9 cellular contexts compared by ENCODE assay signal in the genomic region with DNA sequence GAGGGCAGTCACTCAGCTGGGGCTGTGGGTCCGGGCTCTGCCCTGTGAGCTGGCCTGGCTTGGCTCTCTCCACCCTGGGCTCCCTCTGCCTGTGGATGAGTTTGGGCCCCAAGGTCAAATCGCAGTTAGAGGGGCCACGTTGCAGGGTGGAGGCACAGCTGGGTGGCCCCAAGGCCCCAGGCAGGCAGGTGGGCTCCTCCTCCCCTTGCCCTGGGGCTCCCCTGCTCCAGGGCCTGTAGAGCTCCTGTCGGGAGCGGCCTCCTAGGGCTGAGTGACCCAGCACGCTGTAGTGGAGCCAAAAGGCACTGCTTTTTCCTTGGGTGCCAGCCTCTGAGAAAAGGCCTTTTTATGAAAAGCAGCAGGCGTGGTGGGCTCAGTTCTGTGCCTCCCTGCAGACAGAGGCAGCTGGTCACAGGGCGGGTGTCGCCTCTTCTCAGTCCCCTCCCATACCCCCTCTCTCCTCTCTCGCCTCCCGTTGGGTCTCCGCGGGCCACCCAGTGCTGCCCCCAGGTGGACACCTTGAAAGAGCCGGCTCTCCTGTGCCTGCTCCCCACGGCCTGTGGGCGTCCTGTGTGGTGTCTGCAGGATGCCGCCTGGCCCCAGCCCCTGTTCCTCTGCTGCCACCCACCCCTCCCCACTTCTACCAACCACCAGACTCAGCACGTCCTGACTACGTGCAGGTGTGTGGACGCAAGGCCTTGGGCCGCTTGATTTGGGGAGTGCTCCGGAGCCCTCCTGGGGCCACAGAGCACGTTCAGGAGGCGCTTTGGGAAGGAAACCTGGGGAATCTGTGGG. TPM values are rescaled to one million over a fixed set of nuclear protein-coding genes. Genes with fewer than 3 reads are reported as not detected.
A peak's percentile ranks its signal among the peaks of the same experiment; 100 is the strongest.
DNase-seq lines count a peak whose midpoint lies in the region; ATAC-seq, FAIRE-seq and TF ChIP-seq lines count a peak whose summit lies in the region.
"Had no signal": no experiment of that assay in that cellular context is flagged by ENCODE, and none has a peak within 500 bp of the region (broad histone marks: within the 10 kb centered on the region; RNA-seq: fewer than 3 reads in every experiment).

No MANE protein-coding gene starts in this region.

- peaks cover 10% of the 10 kb centered on the region for H3K4me1 Mint-ChIP-seq in activated naive CD4-positive, alpha-beta T cell treated with anti-CD3 and anti-CD28 coated beads for 36 hours (ENCODE audit: low read depth)

- FAIRE-seq in small intestine (lab: Jason Lieb, UNC): no peak

- CTCF ChIA-PET in activated naive CD4-positive, alpha-beta T cell treated with anti-CD3 and anti-CD28 coated beads for 36 hours (lab: Charles Lee): interaction anchor here (0.6 to 1.5 kb wide), 4 partner anchors 11 to 146 kb away, joined by 4 to 9 read pairs (median 4); no protein-coding TSS in a partner anchor

- H3K36me3 ChIP-seq in SJCRH30: peaks cover 71% of the 10 kb centered on the region
- H3K36me3 ChIP-seq in heart left ventricle: peaks cover 0 to 32% (median 20%) of the 10 kb centered on the region in 9 donors
- H3K36me3 ChIP-seq in small intestine (ENCODE audit: control insufficient read depth in 2 of 2, insufficient read depth in 2 of 2, low read length in 2 of 2): peaks cover 0 to 2% of the 10 kb centered on the region in 2 donors

- H3K9me3 Mint-ChIP-seq in activated naive CD4-positive, alpha-beta T cell treated with anti-CD3 and anti-CD28 coated beads for 36 hours: no peaks in the 10 kb centered on the region

- intact Hi-C loops in activated naive CD4-positive, alpha-beta T cell treated with anti-CD3 and anti-CD28 coated beads for 36 hours (cut with micrococcal nuclease): loop anchor here (2.0 kb wide), 1 partner anchor 146 kb away; no protein-coding TSS in a partner anchor
- intact Hi-C loops in heart left ventricle (cut with DNase I): loop anchor here in 5 of 10 donors (1.0 to 5.0 kb wide), 4 partner anchors 129 to 146 kb away; no protein-coding TSS in a partner anchor

- H3K4me3 Mint-ChIP-seq in activated naive CD4-positive, alpha-beta T cell treated with anti-CD3 and anti-CD28 coated beads for 36 hours: no peak overlapping the region
- H3K4me3 Mint-ChIP-seq: T-helper 1 cell treated with Interleukin-12 subunit alpha and Interleukin-12 subunit beta and Interleukin-4 antibody, amounts not matched to agents 30 μg/mL and 1 μg/mL, for 36 hours had no signal

- TF ChIP-seq POLR2A in heart left ventricle (IDR thresholded peaks at IDR 0.05): no peak

- H3K27me3 Mint-ChIP-seq in activated naive CD4-positive, alpha-beta T cell treated with anti-CD3 and anti-CD28 coated beads for 36 hours (ENCODE audit: low read depth): no peaks in the 10 kb centered on the region

- H3K27me3 ChIP-seq in SJCRH30 (no peaks in the 10 kb centered on the region), heart left ventricle (no peaks in the 10 kb centered on the region), small intestine (ENCODE audit: control insufficient read depth in 2 of 2, insufficient read depth in 2 of 2, low read length in 2 of 2) (no peaks in the 10 kb centered on the region)

- H3K4me1 ChIP-seq in SJCRH30 (peaks cover 7% of the 10 kb centered on the region; the same call in 1 of the 2 replicates), heart left ventricle (peaks cover 0 to 16% (median 9%) of the 10 kb centered on the region in 12 donors), small intestine (ENCODE audit: control insufficient read depth in 2 of 2, insufficient read depth in 1 of 2, low read depth in 1 of 2, low read length in 1 of 2) (no peaks in the 10 kb centered on the region)

- peak; percentile 63 to 88 (median 84) for ATAC-seq in heart left ventricle
- no peak for ATAC-seq in HG03108 (IDR thresholded peaks at IDR 0.05; ENCODE audit: unreplicated experiment)
- no peak for ATAC-seq in GM19395 (IDR thresholded peaks at IDR 0.05; ENCODE audit: unreplicated experiment)

- peaks cover 29% of the 10 kb centered on the region for H3K36me3 Mint-ChIP-seq in activated naive CD4-positive, alpha-beta T cell treated with anti-CD3 and anti-CD28 coated beads for 36 hours (ENCODE audit: low read depth)

- DNase-seq in COLO668 (lab: John Stamatoyannopoulos, UW; ENCODE audit: unreplicated experiment) (peak; percentile 54), HCEC 1CT (peak; percentile 42), SJCRH30 (peak; percentile 88 to 90), heart left ventricle (peak; percentile 59 to 79 (median 72)), small intestine (peak; percentile 45)
- peak; percentile 75 for DNase-seq in activated naive CD4-positive, alpha-beta T cell treated with anti-CD3 and anti-CD28 coated beads for 36 hours

- H3K27ac ChIP-seq in SJCRH30 (no peak overlapping the region), heart left ventricle (no peak overlapping the region), small intestine (ENCODE audit: low read depth in 1 of 2, low read length in 1 of 2) (no peak overlapping the region)

- H3K4me3 ChIP-seq in SJCRH30: no peak overlapping the region
- no peak overlapping the region for H3K4me3 ChIP-seq in heart left ventricle
- no peak overlapping the region for H3K4me3 ChIP-seq in small intestine (ENCODE audit: low read depth in 1 of 2, low read length in 2 of 2)

- 41 to 49% (median 48%) methylated on average over 21 to 24 of the region's 24 CpGs for WGBS in heart left ventricle, 4 donors
- WGBS in small intestine, 3 donors: 52 to 56% (median 53%) methylated on average over 22 to 24 of the region's 24 CpGs

- no peak overlapping the region for H3K27ac Mint-ChIP-seq in activated naive CD4-positive, alpha-beta T cell treated with anti-CD3 and anti-CD28 coated beads for 36 hours
- H3K27ac Mint-ChIP-seq: T-helper 1 cell treated with Interleukin-12 subunit alpha and Interleukin-12 subunit beta and Interleukin-4 antibody, amounts not matched to agents 30 μg/mL and 1 μg/mL, for 36 hours had no signal

- peak; percentile 63 to 81 (median 69) for TF ChIP-seq CTCF in heart left ventricle (IDR thresholded peaks at IDR 0.05)

- H3K9me3 ChIP-seq in SJCRH30 (replicated peaks): peaks cover 3% of the 10 kb centered on the region; the same call in 1 of the 2 replicates
- H3K9me3 ChIP-seq in heart left ventricle: no peaks in the 10 kb centered on the region
- H3K9me3 ChIP-seq in small intestine (ENCODE audit: control insufficient read depth, low read depth): peaks cover 2% of the 10 kb centered on the region

RNA-seq across cellular contexts. Expression of gene SS18L1, which starts 13.2 kb away (rescaled TPM):
- total RNA-seq in SJCRH30 (2014; rRNA removed; shearing (Covaris generic)): 57.4 and 68.9 TPM in 2 replicates
- 10 to 100 TPM; 14.5 to 18.0 TPM for total RNA-seq in activated naive CD4-positive, alpha-beta T cell treated with anti-CD3 and anti-CD28 coated beads for 36 hours
- 10 to 100 TPM in 2 of 9 donors, 1 to 10 TPM in 7; 6.5 to 12.4 (median 8.6) TPM for total RNA-seq in heart left ventricle
- polyA plus RNA-seq in heart left ventricle: 1 to 10 TPM; 7.8 to 7.9 TPM
- polyA plus RNA-seq in small intestine: 10 to 100 TPM in 1 of 3 donors, 1 to 10 TPM in 2; 7.5 to 13.0 (median 9.7) TPM

RNA-seq across cellular contexts. Expression of gene PSMA7, which starts 13.6 kb away (rescaled TPM):
- total RNA-seq in SJCRH30 (2014; rRNA removed; shearing (Covaris generic)): 755 and 774 TPM in 2 replicates
- total RNA-seq in activated naive CD4-positive, alpha-beta T cell treated with anti-CD3 and anti-CD28 coated beads for 36 hours: 100 to 1,000 TPM; 287 to 288 TPM
- total RNA-seq in heart left ventricle: 100 to 1,000 TPM; 172 to 432 (median 233) TPM
- polyA plus RNA-seq in heart left ventricle: 100 to 1,000 TPM; 220 to 472 TPM
- polyA plus RNA-seq in small intestine: 100 to 1,000 TPM; 307 to 378 (median 313) TPM

RNA-seq across cellular contexts. Expression of gene MTG2, which starts 26.0 kb away (rescaled TPM):
- total RNA-seq in SJCRH30 (2014; rRNA removed; shearing (Covaris generic)): 63.8 and 66.2 TPM in 2 replicates
- 10 to 100 TPM; 34.3 to 36.4 TPM for total RNA-seq in activated naive CD4-positive, alpha-beta T cell treated with anti-CD3 and anti-CD28 coated beads for 36 hours
- 10 to 100 TPM; 20.7 to 36.8 (median 26.5) TPM for total RNA-seq in heart left ventricle
- polyA plus RNA-seq in heart left ventricle: 10 to 100 TPM; 28.9 to 40.7 TPM
- 10 to 100 TPM; 24.9 to 39.4 (median 34.4) TPM for polyA plus RNA-seq in small intestine

RNA-seq across cellular contexts. Expression of gene LSM14B, which starts 34.5 kb away (rescaled TPM):
- 146 TPM in 2 replicates for total RNA-seq in SJCRH30 (2014; rRNA removed; shearing (Covaris generic))
- total RNA-seq in activated naive CD4-positive, alpha-beta T cell treated with anti-CD3 and anti-CD28 coated beads for 36 hours: 10 to 100 TPM; 29.6 to 33.3 TPM
- total RNA-seq in heart left ventricle: 10 to 100 TPM; 38.6 to 64.7 (median 54.6) TPM
- 10 to 100 TPM; 26.1 to 60.0 TPM for polyA plus RNA-seq in heart left ventricle
- 10 to 100 TPM; 11.9 to 23.3 (median 13.0) TPM for polyA plus RNA-seq in small intestine

Comparison
In these comparisons a context has a peak if more than half of its experiments do, and no peak if none do; other contexts are left out.
1. ATAC-seq: peak in heart left ventricle (4 of 4); none in HG03108 (single experiment) and GM19395 (single experiment).
2. Peak in every context shown above with its lines, with median percentiles within 50 percentile points of each other: DNase-seq.